Comparison of ENCODE assay signal across 1 cellular context in the genomic region with DNA sequence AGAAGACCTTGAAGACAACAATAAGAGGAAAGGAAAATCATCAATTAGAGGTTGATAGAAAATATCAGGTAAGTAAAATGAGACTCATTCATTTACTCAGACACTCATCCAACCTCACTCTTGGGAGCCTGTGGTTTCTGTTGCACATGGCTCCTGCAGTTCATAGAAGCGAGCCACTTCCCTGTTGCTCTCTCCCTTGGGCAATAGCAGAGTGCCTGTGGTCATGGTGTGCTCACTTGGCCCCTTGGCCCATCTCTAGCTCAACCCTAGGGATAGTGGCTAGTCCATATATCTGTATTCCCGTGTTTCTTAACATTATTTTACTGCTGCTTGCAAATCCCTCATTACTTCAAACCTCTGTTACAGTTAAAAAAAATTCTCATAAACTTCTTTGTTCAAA.
TF ChIP-seq lines count a peak whose summit lies in the region.

No MANE protein-coding gene starts in this region.

TF ChIP-seq in IMR-90, 13 proteins besides CTCF, POLR2A, EP300 and RAD21 (continued from another document):
- TF ChIP-seq RCOR1 (IDR thresholded peaks at IDR 0.05; ENCODE audit: insufficient replicate concordance, low read length), result no peak
- TF ChIP-seq, protein P1, sequence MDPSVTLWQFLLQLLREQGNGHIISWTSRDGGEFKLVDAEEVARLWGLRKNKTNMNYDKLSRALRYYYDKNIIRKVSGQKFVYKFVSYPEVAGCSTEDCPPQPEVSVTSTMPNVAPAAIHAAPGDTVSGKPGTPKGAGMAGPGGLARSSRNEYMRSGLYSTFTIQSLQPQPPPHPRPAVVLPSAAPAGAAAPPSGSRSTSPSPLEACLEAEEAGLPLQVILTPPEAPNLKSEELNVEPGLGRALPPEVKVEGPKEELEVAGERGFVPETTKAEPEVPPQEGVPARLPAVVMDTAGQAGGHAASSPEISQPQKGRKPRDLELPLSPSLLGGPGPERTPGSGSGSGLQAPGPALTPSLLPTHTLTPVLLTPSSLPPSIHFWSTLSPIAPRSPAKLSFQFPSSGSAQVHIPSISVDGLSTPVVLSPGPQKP (IDR thresholded peaks at IDR 0.05; ENCODE audit: borderline replicate concordance, low read depth, low read length), result no peak
- TF ChIP-seq RFX5 (IDR thresholded peaks at IDR 0.05; ENCODE audit: low read depth, low read length), result no peak
- no peak for TF ChIP-seq BHLHE40 (IDR thresholded peaks at IDR 0.05; ENCODE audit: low read depth, low read length)
TF ChIP-seq in IMR-90: peak in this region for 0.
